In genomic region chr14:53613404-53614253, GRCh38 we compare ENCODE assay signal across 8 cellular contexts.
DNase-seq lines count a peak whose midpoint lies in the region; ATAC-seq, FAIRE-seq and TF ChIP-seq lines count a peak whose summit lies in the region.

No MANE protein-coding gene starts in this region.

- H3K4me3 ChIP-seq in BLaER1 (no peak overlapping the region), OCI-LY7 (ENCODE audit: low read depth, low read length, poor library complexity, severe bottlenecking) (peak overlapping the region; percentile 69), kidney (ENCODE audit: low read length in 2 of 2) (peak overlapping the region; percentile 49 to 55)

- BruUV-seq in OCI-LY7 (replicated peaks; lab: Mats Ljungman, UMichigan) = no TSS peak

- no peaks in the 10 kb centered on the region for H3K4me1 Mint-ChIP-seq in immature natural killer cell

- intact Hi-C loops in OCI-LY7 (cut with micrococcal nuclease; ENCODE audit: unreplicated experiment) (loop anchor here (2.0 to 10.0 kb wide), 4 partner anchors 75 to 1061 kb away; partner anchors contain the start of genes CDKN3, DDHD1, GPR137C and TXNDC16), kidney (cut with DNase I) (no loop called here)

- CTCF ChIA-PET in OCI-LY7 (lab: Charles Lee; ENCODE audit: unreplicated experiment) = no interaction called here

- peaks cover 22% of the 10 kb centered on the region for H3K4me1 ChIP-seq in BLaER1
- peaks cover 64% of the 10 kb centered on the region for H3K4me1 ChIP-seq in OCI-LY7 (ENCODE audit: insufficient read depth, low read length, poor library complexity, severe bottlenecking)
- H3K4me1 ChIP-seq in kidney (ENCODE audit: control insufficient read depth in 1 of 2, insufficient read depth in 1 of 2, low read depth in 1 of 2, low read length in 2 of 2) = no peaks in the 10 kb centered on the region

- no peaks in the 10 kb centered on the region for H3K9me2 ChIP-seq in OCI-LY7 (ENCODE audit: insufficient read depth, low read length)

- peak overlapping the region; percentile 92 for H2AFZ ChIP-seq in OCI-LY7 (ENCODE audit: low read length)

- no peak overlapping the region for H3K4me3 Mint-ChIP-seq in immature natural killer cell

- no peak overlapping the region for H3K27ac Mint-ChIP-seq in immature natural killer cell

- H3K27me3 Mint-ChIP-seq in immature natural killer cell (ENCODE audit: low read depth in 3 of 3) = peaks cover 0 to 3% (median 0%) of the 10 kb centered on the region in 3 donors

- ATAC-seq in GM19324 (IDR thresholded peaks at IDR 0.05; ENCODE audit: low FRiP score, unreplicated experiment) = peak; percentile 98
- ATAC-seq in HG03159 (IDR thresholded peaks at IDR 0.05; ENCODE audit: unreplicated experiment) = peak; percentile 98

- H3K36me3 ChIP-seq in BLaER1 = no peaks in the 10 kb centered on the region
- no peaks in the 10 kb centered on the region for H3K36me3 ChIP-seq in OCI-LY7 (ENCODE audit: insufficient read depth, low read length)
- no peaks in the 10 kb centered on the region for H3K36me3 ChIP-seq in kidney (ENCODE audit: control insufficient read depth in 1 of 2, insufficient read depth in 2 of 2, low read length in 2 of 2)

- peak; percentile 96 for DNase-seq in OCI-LY7 (ENCODE audit: low spot score)
- peak; percentile 67 for DNase-seq in kidney
- no peak for DNase-seq in frontal cortex (ENCODE audit: low spot score in 2 of 2)
- DNase-seq in immature natural killer cell = no peak
- DNase-seq in NCI-H510A treated with DMSO at 0.1 percent for 48 hours (lab: John Stamatoyannopoulos, UW) = no peak

- FAIRE-seq in kidney (lab: Jason Lieb, UNC) (no peak), frontal cortex (lab: Jason Lieb, UNC) (no peak)

- H3K4me2 ChIP-seq in BLaER1 = peak overlapping the region; percentile 59
- H3K4me2 ChIP-seq in OCI-LY7 (ENCODE audit: low read length) = peak overlapping the region; percentile 97

- no peaks in the 10 kb centered on the region for H3K9me3 ChIP-seq in BLaER1
- H3K9me3 ChIP-seq in OCI-LY7 (ENCODE audit: low read length) = no peaks in the 10 kb centered on the region
- no peaks in the 10 kb centered on the region for H3K9me3 ChIP-seq in kidney (ENCODE audit: control insufficient read depth in 1 of 2, low read length in 2 of 2)

- POLR2A ChIA-PET in OCI-LY7 (lab: Charles Lee) = interaction anchor here (0.6 to 2.2 kb wide), 14 partner anchors 8 to 783 kb away, joined by 3 to 10 read pairs (median 4); partner anchors contain the start of gene CDKN3

- H3K79me2 ChIP-seq in OCI-LY7 (ENCODE audit: insufficient read depth, low read depth, low read length) = no peaks in the 10 kb centered on the region

- H3K27ac ChIP-seq in BLaER1 = no peak overlapping the region
- H3K27ac ChIP-seq in OCI-LY7 (ENCODE audit: low read depth, low read length, poor library complexity, severe bottlenecking) = peak overlapping the region; percentile 95
- peak overlapping the region in 1 of 2 donors; percentile 66 for H3K27ac ChIP-seq in kidney (ENCODE audit: low read depth in 2 of 2, low read length in 2 of 2)

- H4K20me1 ChIP-seq in BLaER1 = no peaks in the 10 kb centered on the region
- no peaks in the 10 kb centered on the region for H4K20me1 ChIP-seq in OCI-LY7 (ENCODE audit: insufficient read depth, low read length)

- peaks cover 0 to 3% (median 0%) of the 10 kb centered on the region in 3 donors for H3K36me3 Mint-ChIP-seq in immature natural killer cell

- peak; percentile 44; the same call in 1 of the 2 replicates for TF ChIP-seq CTCF in OCI-LY7 (conservative IDR thresholded peaks at IDR 0.05; ENCODE audit: low read length)
- TF ChIP-seq CTCF in kidney (IDR thresholded peaks at IDR 0.05; ENCODE audit: borderline replicate concordance, extremely low read depth, insufficient read depth) = no peak

- no peak overlapping the region for H3K9ac ChIP-seq in BLaER1
- H3K9ac ChIP-seq in kidney (ENCODE audit: low read length in 2 of 2) = no peak overlapping the region

- peaks cover 0 to 32% (median 10%) of the 10 kb centered on the region in 6 donors for H3K9me3 Mint-ChIP-seq in immature natural killer cell

- no peaks in the 10 kb centered on the region for H3K27me3 ChIP-seq in BLaER1

Comparison
In these comparisons a context has a peak if more than half of its experiments do, and no peak if none do; other contexts are left out.
1. DNase-seq: peak in OCI-LY7 (single experiment) and kidney (single experiment); none in frontal cortex (0 of 2), immature natural killer cell (0 of 3) and NCI-H510A treated with DMSO at 0.1 percent for 48 hours (single experiment).